In the genomic region with DNA sequence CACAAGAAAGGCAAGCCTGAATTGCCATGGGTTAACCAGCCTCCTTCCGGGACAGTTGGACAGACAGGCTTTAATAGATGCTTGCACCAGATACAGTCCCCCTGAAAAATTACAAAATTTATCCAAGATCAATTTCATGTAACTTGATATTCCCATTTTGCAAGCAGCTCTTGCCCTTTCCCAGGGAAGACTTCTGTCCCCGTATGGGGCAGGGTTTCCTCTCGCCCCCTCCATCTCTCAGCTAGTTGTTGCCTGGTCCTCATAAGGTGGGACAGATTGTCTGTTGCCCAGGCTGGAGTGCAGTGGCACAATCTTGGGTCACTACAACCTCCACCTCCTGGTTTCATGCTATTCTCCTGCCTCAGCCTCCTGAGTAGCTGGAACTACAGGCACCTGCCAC, we compare ENCODE assay signal across 9 cellular contexts.
DNase-seq lines count a peak whose midpoint lies in the region; ATAC-seq and TF ChIP-seq lines count a peak whose summit lies in the region.
"Had no signal": no experiment of that assay in that cellular context is flagged by ENCODE, and none has a peak within 500 bp of the region (broad histone marks: within the 10 kb centered on the region; RNA-seq: fewer than 3 reads in every experiment).

No MANE protein-coding gene starts in this region.

- H3K4me1 ChIP-seq in stomach smooth muscle (ENCODE audit: control insufficient read depth, insufficient read depth, low read length), result peaks cover 9% of the 10 kb centered on the region
- H3K4me1 ChIP-seq: BE2C had no signal

- H3K36me3 ChIP-seq in stomach smooth muscle (ENCODE audit: control insufficient read depth in 2 of 2, insufficient read depth in 2 of 2, low read length in 2 of 2), result no peaks in the 10 kb centered on the region
- H3K36me3 ChIP-seq: BE2C had no signal

- no peaks in the 10 kb centered on the region for H3K9me3 ChIP-seq in stomach smooth muscle (ENCODE audit: control insufficient read depth in 2 of 2, low read length in 2 of 2)
- H3K9me3 ChIP-seq: BE2C had no signal

- H3K9ac ChIP-seq in stomach smooth muscle (ENCODE audit: low read length in 2 of 2), result no peak overlapping the region

- no peaks in the 10 kb centered on the region for H3K27me3 ChIP-seq in stomach smooth muscle (ENCODE audit: control insufficient read depth in 1 of 2, insufficient read depth in 2 of 2, low read length in 2 of 2)
- H3K27me3 ChIP-seq: BE2C had no signal

- peaks cover 42% of the 10 kb centered on the region for H3K36me3 Mint-ChIP-seq in activated CD8-positive, alpha-beta memory T cell treated with anti-CD3 and anti-CD28 coated beads, Interleukin-2, amount 10 ng/mL, durations not matched to agents 7 days and 5 days
- peaks cover 42% of the 10 kb centered on the region for H3K36me3 Mint-ChIP-seq in central memory CD8-positive, alpha-beta T cell (ENCODE audit: insufficient read depth)
- peaks cover 36% of the 10 kb centered on the region for H3K36me3 Mint-ChIP-seq in nephron progenitor cell (ENCODE audit: low read depth)

- H3K4me3 Mint-ChIP-seq in activated CD8-positive, alpha-beta memory T cell treated with anti-CD3 and anti-CD28 coated beads, Interleukin-2, amount 10 ng/mL, durations not matched to agents 7 days and 5 days, result peak overlapping the region; percentile 24
- H3K4me3 Mint-ChIP-seq in central memory CD8-positive, alpha-beta T cell, result peak overlapping the region; percentile 32
- no peak overlapping the region for H3K4me3 Mint-ChIP-seq in nephron progenitor cell

- H3K27ac ChIP-seq in stomach smooth muscle (ENCODE audit: low read length), result peak overlapping the region; percentile 0

- peak; percentile 25 for ATAC-seq in activated CD8-positive, alpha-beta memory T cell treated with anti-CD3 and anti-CD28 coated beads, Interleukin-2, amount 10 ng/mL, durations not matched to agents 7 days and 5 days
- no peak for ATAC-seq in central memory CD8-positive, alpha-beta T cell (replicated peaks; ENCODE audit: extremely low read depth, poor library complexity, severe bottlenecking)
- ATAC-seq in GM21515 (IDR thresholded peaks at IDR 0.05; ENCODE audit: unreplicated experiment), result no peak

- H3K27ac Mint-ChIP-seq in activated CD8-positive, alpha-beta memory T cell treated with anti-CD3 and anti-CD28 coated beads, Interleukin-2, amount 10 ng/mL, durations not matched to agents 7 days and 5 days, result peak overlapping the region; percentile 80
- H3K27ac Mint-ChIP-seq in central memory CD8-positive, alpha-beta T cell (ENCODE audit: low read depth), result peak overlapping the region; percentile 94
- no peak overlapping the region for H3K27ac Mint-ChIP-seq in nephron progenitor cell

- H3K27me3 Mint-ChIP-seq in activated CD8-positive, alpha-beta memory T cell treated with anti-CD3 and anti-CD28 coated beads, Interleukin-2, amount 10 ng/mL, durations not matched to agents 7 days and 5 days, result no peaks in the 10 kb centered on the region
- no peaks in the 10 kb centered on the region for H3K27me3 Mint-ChIP-seq in central memory CD8-positive, alpha-beta T cell
- H3K27me3 Mint-ChIP-seq in nephron progenitor cell (ENCODE audit: low read depth, poor library complexity), result no peaks in the 10 kb centered on the region

- peaks cover 52% of the 10 kb centered on the region for H3K4me1 Mint-ChIP-seq in activated CD8-positive, alpha-beta memory T cell treated with anti-CD3 and anti-CD28 coated beads, Interleukin-2, amount 10 ng/mL, durations not matched to agents 7 days and 5 days
- peaks cover 49% of the 10 kb centered on the region for H3K4me1 Mint-ChIP-seq in central memory CD8-positive, alpha-beta T cell
- H3K4me1 Mint-ChIP-seq in nephron progenitor cell, result peaks cover 17% of the 10 kb centered on the region

- H3K9me3 Mint-ChIP-seq in activated CD8-positive, alpha-beta memory T cell treated with anti-CD3 and anti-CD28 coated beads, Interleukin-2, amount 10 ng/mL, durations not matched to agents 7 days and 5 days (ENCODE audit: low read depth), result no peaks in the 10 kb centered on the region
- peaks cover 4% of the 10 kb centered on the region for H3K9me3 Mint-ChIP-seq in central memory CD8-positive, alpha-beta T cell
- H3K9me3 Mint-ChIP-seq in nephron progenitor cell, result peaks cover 8% of the 10 kb centered on the region

- CTCF ChIA-PET in activated CD8-positive, alpha-beta memory T cell treated with anti-CD3 and anti-CD28 coated beads, Interleukin-2, amount 10 ng/mL, durations not matched to agents 7 days and 5 days (lab: Charles Lee), result interaction anchor here (0.8 to 1.8 kb wide), 10 partner anchors 12 to 146 kb away, joined by 3 to 8 read pairs (median 5); partner anchors contain the start of gene TTC39C

- no peak for TF ChIP-seq CTCF in nephron progenitor cell (IDR thresholded peaks at IDR 0.05)

- DNase-seq in activated CD8-positive, alpha-beta memory T cell treated with anti-CD3 and anti-CD28 coated beads, Interleukin-2, amount 10 ng/mL, durations not matched to agents 7 days and 5 days, result no peak
- no peak for DNase-seq in activated CD8-positive, alpha-beta memory T cell treated with anti-CD3 and anti-CD28 coated beads, Interleukin-2, amount 50 U/mL, for 4 hours
- DNase-seq in NCI-H69 (lab: John Stamatoyannopoulos, UW) (peak; percentile 81), nephron progenitor cell (no peak), NCI-H1105 (lab: John Stamatoyannopoulos, UW) (no peak)
- DNase-seq in central memory CD8-positive, alpha-beta T cell (ENCODE audit: low spot score in 2 of 2), result no peak

- H3K4me3 ChIP-seq in stomach smooth muscle (ENCODE audit: low read length in 2 of 2), result no peak overlapping the region
